13 cellular contexts compared by ENCODE assay signal in the genomic region with DNA sequence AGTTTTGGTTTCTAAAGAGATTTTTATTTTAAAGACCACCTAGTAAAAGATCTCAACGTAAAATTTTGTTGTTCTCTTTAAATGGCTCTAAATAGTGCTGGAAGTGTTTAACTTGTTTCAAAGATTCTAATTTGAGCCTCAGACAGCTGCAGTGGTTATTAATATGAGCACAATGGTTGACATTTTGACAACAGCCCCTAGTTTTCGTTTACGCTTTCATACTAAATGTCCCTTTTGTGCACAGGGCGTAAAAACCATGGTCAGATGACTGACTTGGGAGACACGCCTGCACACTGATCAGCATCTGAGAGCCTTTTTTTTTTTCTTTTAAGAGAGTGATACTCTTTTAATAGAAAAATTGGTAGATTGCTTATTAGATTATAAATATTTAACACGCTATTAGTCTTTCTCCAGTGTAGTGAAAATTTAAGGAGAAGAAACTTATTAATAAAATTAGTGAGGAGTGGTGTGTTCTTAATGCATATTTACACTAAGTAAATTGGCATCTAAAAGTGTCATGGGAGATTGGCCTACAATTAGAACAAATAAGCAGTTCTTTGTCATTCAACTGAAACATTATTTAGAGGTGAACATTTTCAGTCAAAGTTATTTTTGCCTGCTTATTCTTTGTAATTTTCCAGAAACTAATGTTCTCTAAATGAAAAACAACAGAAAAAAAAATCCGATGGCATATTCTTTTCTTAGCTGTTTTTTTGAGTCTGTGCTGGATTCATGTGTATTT.
DNase-seq lines count a peak whose midpoint lies in the region; ATAC-seq and TF ChIP-seq lines count a peak whose summit lies in the region.
"Had no signal": no experiment of that assay in that cellular context is flagged by ENCODE, and none has a peak within 500 bp of the region (broad histone marks: within the 10 kb centered on the region; RNA-seq: fewer than 3 reads in every experiment).

No MANE protein-coding gene starts in this region.

- peak overlapping the region in 4 of 11 experiments; percentile 23 to 50 (median 46); a peak in 5 of 22 replicates for H3K9ac ChIP-seq in BLaER1 treated with 17β-estradiol and CSF1 and Interleukin-3, amounts not matched to agents 10 nM and 100 nM

- H3K9me3 ChIP-seq in BLaER1 treated with 17β-estradiol and CSF1 and Interleukin-3, amounts not matched to agents 10 nM and 100 nM (replicated peaks in 1 of 11), result peaks cover 23 to 38% (median 36%) of the 10 kb centered on the region in 11 experiments
- H3K9me3 ChIP-seq in heart right ventricle (peaks cover 0 to 15% (median 0%) of the 10 kb centered on the region in 11 donors), BE2C (no peaks in the 10 kb centered on the region)

- peak overlapping the region; percentile 33 to 92 (median 56); a peak in 21 of 22 replicates for H3K4me2 ChIP-seq in BLaER1 treated with 17β-estradiol and CSF1 and Interleukin-3, amounts not matched to agents 10 nM and 100 nM

- ATAC-seq in GM19324 (IDR thresholded peaks at IDR 0.05; ENCODE audit: low FRiP score, unreplicated experiment), result peak; percentile 94
- ATAC-seq in HG02981 (IDR thresholded peaks at IDR 0.05; ENCODE audit: unreplicated experiment), result peak; percentile 60
- no peak for ATAC-seq in heart right ventricle

- no peaks in the 10 kb centered on the region for H4K20me1 ChIP-seq in BLaER1 treated with 17β-estradiol and CSF1 and Interleukin-3, amounts not matched to agents 10 nM and 100 nM

- peaks cover 20 to 66% (median 48%) of the 10 kb centered on the region in 10 experiments for H3K4me1 ChIP-seq in BLaER1 treated with 17β-estradiol and CSF1 and Interleukin-3, amounts not matched to agents 10 nM and 100 nM
- peaks cover 0 to 9% (median 0%) of the 10 kb centered on the region in 9 donors for H3K4me1 ChIP-seq in heart right ventricle
- H3K4me1 ChIP-seq in BE2C, result peaks cover 26% of the 10 kb centered on the region

- H3K36me3 ChIP-seq in BLaER1 treated with 17β-estradiol and CSF1 and Interleukin-3, amounts not matched to agents 10 nM and 100 nM, result peaks cover 0 to 13% (median 0%) of the 10 kb centered on the region in 11 experiments; a peak in 5 of 22 replicates
- H3K36me3 ChIP-seq in heart right ventricle, result no peaks in the 10 kb centered on the region
- H3K36me3 ChIP-seq in BE2C, result no peaks in the 10 kb centered on the region

- intact Hi-C loops in heart right ventricle (cut with DNase I), result no loop called here

- H3K4me3 ChIP-seq in BLaER1 treated with 17β-estradiol and CSF1 and Interleukin-3, amounts not matched to agents 10 nM and 100 nM, result peak overlapping the region in 3 of 10 experiments; percentile 8 to 32 (median 15); a peak in 3 of 20 replicates
- no peak overlapping the region for H3K4me3 ChIP-seq in heart right ventricle
- no peak overlapping the region for H3K4me3 ChIP-seq in BE2C (ENCODE audit: low read depth, low read length)
- H3K4me3 ChIP-seq: skin epidermis had no signal

- 68 to 70% methylated on average over 7 of the region's 7 CpGs for WGBS in heart right ventricle, 2 donors

- H3K27me3 ChIP-seq in BLaER1 treated with 17β-estradiol and CSF1 and Interleukin-3, amounts not matched to agents 10 nM and 100 nM, result no peaks in the 10 kb centered on the region
- H3K27me3 ChIP-seq in heart right ventricle (no peaks in the 10 kb centered on the region), BE2C (no peaks in the 10 kb centered on the region)

- TF ChIP-seq CTCF in heart right ventricle (IDR thresholded peaks at IDR 0.05) (no peak), BE2C (IDR thresholded peaks at IDR 0.05; ENCODE audit: low read depth, low read length) (no peak)

- peak overlapping the region in 3 of 11 experiments; percentile 0 to 28 (median 27); a peak in 3 of 22 replicates for H3K27ac ChIP-seq in BLaER1 treated with 17β-estradiol and CSF1 and Interleukin-3, amounts not matched to agents 10 nM and 100 nM
- H3K27ac ChIP-seq in heart right ventricle, result no peak overlapping the region
- H3K27ac ChIP-seq: skin epidermis had no signal

- DNase-seq in epidermal melanocyte (ENCODE audit: insufficient read length, low spot score) (peak; percentile 34), heart right ventricle (no peak), NCI-H2107 treated with DMSO at 0.1 percent for 48 hours (lab: John Stamatoyannopoulos, UW; ENCODE audit: unreplicated experiment) (no peak), BE2C (no peak), A172 (ENCODE audit: low spot score) (no peak)
- DNase-seq: activated T-cell treated with anti-CD3 and anti-CD28 coated beads for 4 hours, GF-D8, Kasumi-1, T-helper 2 cell had no signal

Comparison
In these comparisons a context has a peak if more than half of its experiments do, and no peak if none do; other contexts are left out.
1. ATAC-seq: peak in GM19324 (single experiment) and HG02981 (single experiment); none in heart right ventricle (0 of 8).